Comparison of ENCODE assay signal across 1 cellular context in the genomic region with DNA sequence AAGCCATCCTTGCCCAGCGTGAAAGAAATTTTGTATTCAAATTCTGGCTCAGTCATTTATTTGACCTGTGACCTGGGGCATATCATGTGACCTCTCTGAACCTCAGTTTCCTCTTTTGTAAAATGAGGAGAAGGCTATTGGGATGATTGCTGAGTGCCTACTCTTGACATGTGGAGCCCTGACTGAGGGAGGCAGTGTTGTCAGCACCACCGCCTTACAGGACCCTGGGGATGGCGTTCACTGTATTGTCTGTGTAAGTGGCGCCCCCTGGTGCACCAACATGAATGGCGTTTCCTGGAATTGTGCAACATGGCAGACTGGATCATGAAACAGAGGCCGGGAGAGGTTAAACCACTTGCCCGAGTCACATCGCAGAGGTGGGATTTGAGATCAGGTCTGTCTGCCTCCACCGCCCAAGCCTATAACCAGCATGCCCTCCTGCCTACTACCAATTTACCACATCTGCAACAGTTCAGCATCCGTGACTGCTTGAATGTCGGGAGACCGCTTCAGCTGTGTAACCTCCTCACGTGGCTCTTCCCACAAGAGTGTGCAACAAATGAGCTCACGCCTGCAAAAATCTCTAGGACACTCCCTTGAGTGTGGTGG.
TF ChIP-seq lines count a peak whose summit lies in the region.

No MANE protein-coding gene starts in this region.

TF ChIP-seq in HepG2, 621 proteins besides CTCF, POLR2A, EP300 and RAD21 (continued from another document and continues in another):
- TF ChIP-seq FOXA1 (IDR thresholded peaks at IDR 0.05), result no peak
- TF ChIP-seq FOXA1 (CRISPR knock-in tag; IDR thresholded peaks at IDR 0.05), result peak; percentile 16; the same call in 1 of the 2 replicates
- no peak for TF ChIP-seq U2AF2 (IDR thresholded peaks at IDR 0.05; ENCODE audit: low read depth, low read length)
- TF ChIP-seq, protein P1, sequence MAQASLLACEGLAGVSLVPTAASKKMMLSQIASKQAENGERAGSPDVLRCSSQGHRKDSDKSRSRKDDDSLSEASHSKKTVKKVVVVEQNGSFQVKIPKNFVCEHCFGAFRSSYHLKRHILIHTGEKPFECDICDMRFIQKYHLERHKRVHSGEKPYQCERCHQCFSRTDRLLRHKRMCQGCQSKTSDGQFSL (CRISPR knock-in tag; IDR thresholded peaks at IDR 0.05), result no peak
- TF ChIP-seq MAZ (IDR thresholded peaks at IDR 0.05; ENCODE audit: borderline replicate concordance, low read depth, low read length), result no peak
- TF ChIP-seq MAZ (CRISPR knock-in tag; IDR thresholded peaks at IDR 0.05; ENCODE audit: low read depth), result 0 out of 2 replicates have a peak, but pooled peaks have one; percentile 31
- no peak for TF ChIP-seq NONO (IDR thresholded peaks at IDR 0.05)
- peak; percentile 53; the same call in 1 of the 2 replicates for TF ChIP-seq NONO (CRISPR knock-in tag; conservative IDR thresholded peaks at IDR 0.05)
- TF ChIP-seq, protein P2, sequence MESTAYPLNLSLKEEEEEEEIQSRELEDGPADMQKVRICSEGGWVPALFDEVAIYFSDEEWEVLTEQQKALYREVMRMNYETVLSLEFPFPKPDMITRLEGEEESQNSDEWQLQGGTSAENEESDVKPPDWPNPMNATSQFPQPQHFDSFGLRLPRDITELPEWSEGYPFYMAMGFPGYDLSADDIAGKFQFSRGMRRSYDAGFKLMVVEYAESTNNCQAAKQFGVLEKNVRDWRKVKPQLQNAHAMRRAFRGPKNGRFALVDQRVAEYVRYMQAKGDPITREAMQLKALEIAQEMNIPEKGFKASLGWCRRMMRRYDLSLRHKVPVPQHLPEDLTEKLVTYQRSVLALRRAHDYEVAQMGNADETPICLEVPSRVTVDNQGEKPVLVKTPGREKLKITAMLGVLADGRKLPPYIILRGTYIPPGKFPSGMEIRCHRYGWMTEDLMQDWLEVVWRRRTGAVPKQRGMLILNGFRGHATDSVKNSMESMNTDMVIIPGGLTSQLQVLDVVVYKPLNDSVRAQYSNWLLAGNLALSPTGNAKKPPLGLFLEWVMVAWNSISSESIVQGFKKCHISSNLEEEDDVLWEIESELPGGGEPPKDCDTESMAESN (CRISPR knock-in tag; conservative IDR thresholded peaks at IDR 0.05), result 0 out of 2 replicates have a peak, but pooled peaks have one; percentile 37
- TF ChIP-seq, protein P3, sequence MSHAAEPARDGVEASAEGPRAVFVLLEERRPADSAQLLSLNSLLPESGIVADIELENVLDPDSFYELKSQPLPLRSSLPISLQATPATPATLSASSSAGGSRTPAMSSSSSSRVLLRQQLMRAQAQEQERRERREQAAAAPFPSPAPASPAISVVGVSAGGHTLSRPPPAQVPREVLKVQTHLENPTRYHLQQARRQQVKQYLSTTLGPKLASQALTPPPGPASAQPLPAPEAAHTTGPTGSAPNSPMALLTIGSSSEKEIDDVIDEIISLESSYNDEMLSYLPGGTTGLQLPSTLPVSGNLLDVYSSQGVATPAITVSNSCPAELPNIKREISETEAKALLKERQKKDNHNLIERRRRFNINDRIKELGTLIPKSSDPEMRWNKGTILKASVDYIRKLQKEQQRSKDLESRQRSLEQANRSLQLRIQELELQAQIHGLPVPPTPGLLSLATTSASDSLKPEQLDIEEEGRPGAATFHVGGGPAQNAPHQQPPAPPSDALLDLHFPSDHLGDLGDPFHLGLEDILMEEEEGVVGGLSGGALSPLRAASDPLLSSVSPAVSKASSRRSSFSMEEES (CRISPR knock-in tag; IDR thresholded peaks at IDR 0.05), result no peak
- TF ChIP-seq, protein P4, sequence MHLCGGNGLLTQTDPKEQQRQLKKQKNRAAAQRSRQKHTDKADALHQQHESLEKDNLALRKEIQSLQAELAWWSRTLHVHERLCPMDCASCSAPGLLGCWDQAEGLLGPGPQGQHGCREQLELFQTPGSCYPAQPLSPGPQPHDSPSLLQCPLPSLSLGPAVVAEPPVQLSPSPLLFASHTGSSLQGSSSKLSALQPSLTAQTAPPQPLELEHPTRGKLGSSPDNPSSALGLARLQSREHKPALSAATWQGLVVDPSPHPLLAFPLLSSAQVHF (CRISPR knock-in tag; IDR thresholded peaks at IDR 0.05), result no peak
- TF ChIP-seq DNMT1 (CRISPR knock-in tag; IDR thresholded peaks at IDR 0.05), result no peak
- 0 out of 2 replicates have a peak, but pooled peaks have one; percentile 53 for TF ChIP-seq HDAC2 (CRISPR knock-in tag; IDR thresholded peaks at IDR 0.05)
- peak; percentile 55 for TF ChIP-seq FOXA3 (CRISPR knock-in tag; IDR thresholded peaks at IDR 0.05)
- TF ChIP-seq ZMAT3 (CRISPR knock-in tag; conservative IDR thresholded peaks at IDR 0.05), result no peak
- TF ChIP-seq NFE2L1 (CRISPR knock-in tag; IDR thresholded peaks at IDR 0.05; ENCODE audit: borderline replicate concordance), result no peak
- no peak for TF ChIP-seq TOE1 (CRISPR knock-in tag; IDR thresholded peaks at IDR 0.05)
- no peak for TF ChIP-seq SP5 (CRISPR knock-in tag; IDR thresholded peaks at IDR 0.05; ENCODE audit: borderline replicate concordance, low read depth)
- TF ChIP-seq SIX1 (CRISPR knock-in tag; IDR thresholded peaks at IDR 0.05; ENCODE audit: borderline replicate concordance), result no peak
- TF ChIP-seq ZMYM4 (CRISPR knock-in tag; IDR thresholded peaks at IDR 0.05), result peak; percentile 75
- no peak for TF ChIP-seq JUND (CRISPR knock-in tag; IDR thresholded peaks at IDR 0.05)
- peak; percentile 97 for TF ChIP-seq CEBPG (CRISPR knock-in tag; IDR thresholded peaks at IDR 0.05)
- no peak for TF ChIP-seq ZNF567 (CRISPR knock-in tag; IDR thresholded peaks at IDR 0.05; ENCODE audit: borderline replicate concordance)
- no peak for TF ChIP-seq ZNF207 (IDR thresholded peaks at IDR 0.05; ENCODE audit: borderline replicate concordance)
- peak; percentile 43; the same call in 1 of the 2 replicates for TF ChIP-seq HOXA3 (CRISPR knock-in tag; IDR thresholded peaks at IDR 0.05)
- TF ChIP-seq KDM2A (CRISPR knock-in tag; IDR thresholded peaks at IDR 0.05; ENCODE audit: borderline replicate concordance, low read depth), result peak; percentile 70
- TF ChIP-seq CBX5 (CRISPR knock-in tag; IDR thresholded peaks at IDR 0.05; ENCODE audit: borderline replicate concordance), result peak; percentile 72; the same call in 1 of the 2 replicates
- no peak for TF ChIP-seq ZKSCAN8 (CRISPR knock-in tag; IDR thresholded peaks at IDR 0.05; ENCODE audit: borderline replicate concordance)
- TF ChIP-seq ZNF598 (CRISPR knock-in tag; IDR thresholded peaks at IDR 0.05; ENCODE audit: borderline replicate concordance), result 0 out of 2 replicates have a peak, but pooled peaks have one; percentile 46
- TF ChIP-seq, protein P5, sequence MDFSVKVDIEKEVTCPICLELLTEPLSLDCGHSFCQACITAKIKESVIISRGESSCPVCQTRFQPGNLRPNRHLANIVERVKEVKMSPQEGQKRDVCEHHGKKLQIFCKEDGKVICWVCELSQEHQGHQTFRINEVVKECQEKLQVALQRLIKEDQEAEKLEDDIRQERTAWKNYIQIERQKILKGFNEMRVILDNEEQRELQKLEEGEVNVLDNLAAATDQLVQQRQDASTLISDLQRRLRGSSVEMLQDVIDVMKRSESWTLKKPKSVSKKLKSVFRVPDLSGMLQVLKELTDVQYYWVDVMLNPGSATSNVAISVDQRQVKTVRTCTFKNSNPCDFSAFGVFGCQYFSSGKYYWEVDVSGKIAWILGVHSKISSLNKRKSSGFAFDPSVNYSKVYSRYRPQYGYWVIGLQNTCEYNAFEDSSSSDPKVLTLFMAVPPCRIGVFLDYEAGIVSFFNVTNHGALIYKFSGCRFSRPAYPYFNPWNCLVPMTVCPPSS (IDR thresholded peaks at IDR 0.05), result no peak
- TF ChIP-seq SMAD3 (CRISPR knock-in tag; IDR thresholded peaks at IDR 0.05), result 0 out of 2 replicates have a peak, but pooled peaks have one; percentile 50
- TF ChIP-seq SMC3 (IDR thresholded peaks at IDR 0.05; ENCODE audit: low read length), result peak; percentile 95
- TF ChIP-seq TBX2 (CRISPR knock-in tag; IDR thresholded peaks at IDR 0.05; ENCODE audit: borderline replicate concordance), result peak; percentile 33; the same call in 1 of the 2 replicates
- TF ChIP-seq FOXK1 (CRISPR knock-in tag; IDR thresholded peaks at IDR 0.05; ENCODE audit: borderline replicate concordance, low read depth), result peak; percentile 75; the same call in 1 of the 2 replicates
- TF ChIP-seq ZBTB38 (CRISPR knock-in tag; IDR thresholded peaks at IDR 0.05), result peak; percentile 74; the same call in 1 of the 2 replicates
- TF ChIP-seq ZFP1 (CRISPR knock-in tag; IDR thresholded peaks at IDR 0.05), result no peak
- TF ChIP-seq ZNF510 (CRISPR knock-in tag; IDR thresholded peaks at IDR 0.05; ENCODE audit: low read depth), result no peak
- TF ChIP-seq, protein P6, sequence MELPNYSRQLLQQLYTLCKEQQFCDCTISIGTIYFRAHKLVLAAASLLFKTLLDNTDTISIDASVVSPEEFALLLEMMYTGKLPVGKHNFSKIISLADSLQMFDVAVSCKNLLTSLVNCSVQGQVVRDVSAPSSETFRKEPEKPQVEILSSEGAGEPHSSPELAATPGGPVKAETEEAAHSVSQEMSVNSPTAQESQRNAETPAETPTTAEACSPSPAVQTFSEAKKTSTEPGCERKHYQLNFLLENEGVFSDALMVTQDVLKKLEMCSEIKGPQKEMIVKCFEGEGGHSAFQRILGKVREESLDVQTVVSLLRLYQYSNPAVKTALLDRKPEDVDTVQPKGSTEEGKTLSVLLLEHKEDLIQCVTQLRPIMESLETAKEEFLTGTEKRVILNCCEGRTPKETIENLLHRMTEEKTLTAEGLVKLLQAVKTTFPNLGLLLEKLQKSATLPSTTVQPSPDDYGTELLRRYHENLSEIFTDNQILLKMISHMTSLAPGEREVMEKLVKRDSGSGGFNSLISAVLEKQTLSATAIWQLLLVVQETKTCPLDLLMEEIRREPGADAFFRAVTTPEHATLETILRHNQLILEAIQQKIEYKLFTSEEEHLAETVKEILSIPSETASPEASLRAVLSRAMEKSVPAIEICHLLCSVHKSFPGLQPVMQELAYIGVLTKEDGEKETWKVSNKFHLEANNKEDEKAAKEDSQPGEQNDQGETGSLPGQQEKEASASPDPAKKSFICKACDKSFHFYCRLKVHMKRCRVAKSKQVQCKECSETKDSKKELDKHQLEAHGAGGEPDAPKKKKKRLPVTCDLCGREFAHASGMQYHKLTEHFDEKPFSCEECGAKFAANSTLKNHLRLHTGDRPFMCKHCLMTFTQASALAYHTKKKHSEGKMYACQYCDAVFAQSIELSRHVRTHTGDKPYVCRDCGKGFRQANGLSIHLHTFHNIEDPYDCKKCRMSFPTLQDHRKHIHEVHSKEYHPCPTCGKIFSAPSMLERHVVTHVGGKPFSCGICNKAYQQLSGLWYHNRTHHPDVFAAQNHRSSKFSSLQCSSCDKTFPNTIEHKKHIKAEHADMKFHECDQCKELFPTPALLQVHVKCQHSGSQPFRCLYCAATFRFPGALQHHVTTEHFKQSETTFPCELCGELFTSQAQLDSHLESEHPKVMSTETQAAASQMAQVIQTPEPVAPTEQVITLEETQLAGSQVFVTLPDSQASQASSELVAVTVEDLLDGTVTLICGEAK (IDR thresholded peaks at IDR 0.05), result no peak
- TF ChIP-seq, protein P6 (CRISPR knock-in tag; IDR thresholded peaks at IDR 0.05), result 0 out of 2 replicates have a peak, but pooled peaks have one; percentile 29
- TF ChIP-seq, protein P7, sequence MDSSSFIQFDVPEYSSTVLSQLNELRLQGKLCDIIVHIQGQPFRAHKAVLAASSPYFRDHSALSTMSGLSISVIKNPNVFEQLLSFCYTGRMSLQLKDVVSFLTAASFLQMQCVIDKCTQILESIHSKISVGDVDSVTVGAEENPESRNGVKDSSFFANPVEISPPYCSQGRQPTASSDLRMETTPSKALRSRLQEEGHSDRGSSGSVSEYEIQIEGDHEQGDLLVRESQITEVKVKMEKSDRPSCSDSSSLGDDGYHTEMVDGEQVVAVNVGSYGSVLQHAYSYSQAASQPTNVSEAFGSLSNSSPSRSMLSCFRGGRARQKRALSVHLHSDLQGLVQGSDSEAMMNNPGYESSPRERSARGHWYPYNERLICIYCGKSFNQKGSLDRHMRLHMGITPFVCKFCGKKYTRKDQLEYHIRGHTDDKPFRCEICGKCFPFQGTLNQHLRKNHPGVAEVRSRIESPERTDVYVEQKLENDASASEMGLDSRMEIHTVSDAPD (CRISPR knock-in tag; IDR thresholded peaks at IDR 0.05), result no peak
- TF ChIP-seq ZNF775 (CRISPR knock-in tag; IDR thresholded peaks at IDR 0.05; ENCODE audit: borderline replicate concordance), result no peak
- TF ChIP-seq GABPA (IDR thresholded peaks at IDR 0.05; ENCODE audit: low read depth, low read length), result no peak
- peak; percentile 32; the same call in 1 of the 2 replicates for TF ChIP-seq GABPA (CRISPR knock-in tag; IDR thresholded peaks at IDR 0.05; ENCODE audit: low read depth)
- TF ChIP-seq SAP130 (CRISPR knock-in tag; IDR thresholded peaks at IDR 0.05; ENCODE audit: low read depth), result peak; percentile 53; the same call in 1 of the 2 replicates
- peak; percentile 67; the same call in 1 of the 2 replicates for TF ChIP-seq FOXO1 (CRISPR knock-in tag; IDR thresholded peaks at IDR 0.05)
- no peak for TF ChIP-seq NPAS2 (CRISPR knock-in tag; IDR thresholded peaks at IDR 0.05; ENCODE audit: borderline replicate concordance)
- no peak for TF ChIP-seq MAFK (conservative IDR thresholded peaks at IDR 0.05 in 1 of 2, IDR thresholded peaks at IDR 0.05 in 1 of 2; ENCODE audit: low read length in 2 of 2)
- TF ChIP-seq, protein P8, sequence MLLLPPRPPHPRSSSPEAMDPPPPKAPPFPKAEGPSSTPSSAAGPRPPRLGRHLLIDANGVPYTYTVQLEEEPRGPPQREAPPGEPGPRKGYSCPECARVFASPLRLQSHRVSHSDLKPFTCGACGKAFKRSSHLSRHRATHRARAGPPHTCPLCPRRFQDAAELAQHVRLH (CRISPR knock-in tag; IDR thresholded peaks at IDR 0.05; ENCODE audit: borderline replicate concordance, low read depth), result 0 out of 2 replicates have a peak, but pooled peaks have one; percentile 38
- no peak for TF ChIP-seq ZNF761 (CRISPR knock-in tag; conservative IDR thresholded peaks at IDR 0.05)
- no peak for TF ChIP-seq DPF2 (CRISPR knock-in tag; IDR thresholded peaks at IDR 0.05; ENCODE audit: borderline replicate concordance, low read depth)
